8 cellular contexts compared by ENCODE assay signal in the genomic region with DNA sequence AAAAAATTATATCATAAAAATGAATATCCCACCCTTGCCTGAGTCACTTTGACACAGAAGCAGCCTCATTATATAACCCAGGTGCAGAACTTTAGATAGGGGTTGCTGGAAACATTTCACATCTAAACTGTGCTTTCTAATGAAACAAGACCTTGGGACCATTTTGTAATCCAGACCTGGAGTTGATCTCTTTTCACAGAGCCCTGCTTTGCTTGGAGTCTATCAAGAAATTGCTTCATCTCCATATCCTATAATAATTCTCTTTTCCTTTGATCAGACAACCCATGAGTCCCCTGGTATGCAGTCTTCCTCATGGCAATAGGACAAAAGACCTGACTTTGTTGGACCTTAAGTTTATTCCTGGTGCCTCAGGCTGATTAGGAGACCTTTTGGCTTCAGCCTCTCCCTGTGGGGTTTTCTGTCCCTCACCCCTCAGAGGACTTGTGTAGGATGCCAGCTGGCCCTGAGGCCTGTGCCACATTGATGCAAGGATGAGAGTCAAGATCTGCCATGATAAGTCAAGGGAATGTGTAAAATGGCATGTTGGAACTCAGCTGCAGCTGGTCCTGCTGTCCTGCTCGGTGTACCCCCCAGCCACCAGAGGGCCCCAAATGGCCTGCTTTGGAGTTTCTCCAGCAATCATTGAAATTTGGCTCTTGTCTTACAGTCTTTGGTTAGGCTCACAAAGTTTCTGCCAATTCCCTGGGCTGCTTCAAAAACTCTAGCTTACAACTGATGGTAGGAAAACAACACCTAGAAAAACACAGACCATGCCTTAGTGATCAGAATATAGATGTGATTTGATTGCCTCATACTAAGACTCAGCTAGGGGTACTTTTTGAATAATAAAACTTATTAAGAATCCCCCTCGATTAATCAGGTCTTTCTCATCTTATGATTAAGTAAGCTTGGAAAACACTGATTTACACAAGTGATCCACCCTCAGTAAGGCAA.
DNase-seq lines count a peak whose midpoint lies in the region; ATAC-seq and TF ChIP-seq lines count a peak whose summit lies in the region.

No MANE protein-coding gene starts in this region.

- no peaks in the 10 kb centered on the region for H3K9me3 Mint-ChIP-seq in mesothelial cell of epicardium

- no peak overlapping the region for H3K4me3 ChIP-seq in HCT116 (replicated peaks in 1 of 2; ENCODE audit: low read depth in 1 of 2, low read length in 2 of 2)
- no peak overlapping the region for H3K4me3 ChIP-seq in dorsolateral prefrontal cortex
- H3K4me3 ChIP-seq in upper lobe of left lung = no peak overlapping the region

- H3K9ac ChIP-seq in HCT116 (ENCODE audit: low read length) = no peak overlapping the region

- H3K9me3 ChIP-seq in HCT116 (ENCODE audit: control insufficient read depth in 1 of 2, insufficient read depth in 1 of 2, low read depth in 1 of 2, low read length in 2 of 2) (no peaks in the 10 kb centered on the region), upper lobe of left lung (no peaks in the 10 kb centered on the region)

- CTCF ChIA-PET in HCT116 (lab: Charles Lee) = interaction anchor here (0.7 to 2.5 kb wide), 9 partner anchors 13 to 272 kb away, joined by 3 to 36 read pairs (median 4); a partner anchor contains a TSS

- no peak overlapping the region for H3K4me3 Mint-ChIP-seq in mesothelial cell of epicardium

- RAD21 ChIA-PET in HCT116 (lab: Charles Lee; ENCODE audit: low non-redundant PET in 1 of 2, low total read pairs in 2 of 2, uncharacterized antibody in 2 of 2, unreplicated experiment in 2 of 2) = interaction anchor here (0.5 to 1.3 kb wide), 7 partner anchors 146 to 272 kb away, joined by 3 to 7 read pairs (median 4); no protein-coding TSS in a partner anchor

- no peak overlapping the region for H3K4me2 ChIP-seq in HCT116 (ENCODE audit: low read length)

- peaks cover 0 to 13% of the 10 kb centered on the region in 2 experiments; a peak in 1 of 4 replicates for H3K4me1 ChIP-seq in HCT116 (ENCODE audit: control insufficient read depth in 1 of 2, insufficient read depth in 2 of 2, low read length in 2 of 2)
- peaks cover 27 to 54% (median 37%) of the 10 kb centered on the region in 4 donors for H3K4me1 ChIP-seq in upper lobe of left lung

- H3K27me3 ChIP-seq in HCT116 (ENCODE audit: insufficient read depth, low read length) (no peaks in the 10 kb centered on the region), dorsolateral prefrontal cortex (no peaks in the 10 kb centered on the region), upper lobe of left lung (no peaks in the 10 kb centered on the region)

- TF ChIP-seq CTCF in HCT116 (IDR thresholded peaks at IDR 0.05 in 2 of 3, conservative IDR thresholded peaks at IDR 0.05 in 1 of 3; ENCODE audit: borderline replicate concordance in 1 of 3, insufficient read depth in 1 of 3, low read depth in 2 of 3, low read length in 2 of 3) (peak; percentile 79 to 91 (median 82)), dorsolateral prefrontal cortex (IDR thresholded peaks at IDR 0.05 in 54 of 56, conservative IDR thresholded peaks at IDR 0.05 in 2 of 56; ENCODE audit: low read depth in 1 of 56, partially characterized antibody in 56 of 56) (peak in 48 of 56 donors; percentile 11 to 61 (median 41)), mesothelial cell of epicardium (IDR thresholded peaks at IDR 0.05; ENCODE audit: unreplicated experiment) (no peak), upper lobe of left lung (IDR thresholded peaks at IDR 0.05) (peak in 5 of 6 experiments; percentile 29 to 60 (median 48))

- 46 to 59% methylated on average over 2 of the region's 2 CpGs for WGBS in upper lobe of left lung, 2 donors

- H3K36me3 ChIP-seq in HCT116 (ENCODE audit: control insufficient read depth in 1 of 2, insufficient read depth in 2 of 2, low read length in 2 of 2) (no peaks in the 10 kb centered on the region), upper lobe of left lung (no peaks in the 10 kb centered on the region)

- no peak for TF ChIP-seq EP300 in upper lobe of left lung (IDR thresholded peaks at IDR 0.05)

- no TSS peak for BruUV-seq in HCT116 (replicated peaks; lab: Mats Ljungman, UMichigan)

- no peaks in the 10 kb centered on the region for H3K36me3 Mint-ChIP-seq in mesothelial cell of epicardium

- peak overlapping the region; percentile 32 for H3K27ac Mint-ChIP-seq in mesothelial cell of epicardium

- peaks cover 53% of the 10 kb centered on the region for H3K4me1 Mint-ChIP-seq in mesothelial cell of epicardium

- DNase-seq in CMK (ENCODE audit: low read depth) = peak; percentile 22
- peak; percentile 48 for DNase-seq in HCT116 (ENCODE audit: low read depth, low spot score)
- peak; percentile 45 for DNase-seq in SK-N-DZ (ENCODE audit: low spot score)
- peak in 7 of 10 donors; percentile 8 to 57 (median 39) for DNase-seq in dorsolateral prefrontal cortex
- DNase-seq in mesothelial cell of epicardium (ENCODE audit: low spot score in 2 of 2, unreplicated experiment in 2 of 2) = no peak
- DNase-seq in upper lobe of left lung = peak in 1 of 2 donors; percentile 52
- no peak for DNase-seq in posterior vena cava (ENCODE audit: low spot score)
- DNase-seq in DMS79 (lab: John Stamatoyannopoulos, UW) = no peak

- POLR2A ChIA-PET in HCT116 (lab: Charles Lee) = no interaction called here

- peak; percentile 94 for TF ChIP-seq RAD21 in HCT116 (IDR thresholded peaks at IDR 0.05; ENCODE audit: low read depth)

- no peaks in the 10 kb centered on the region for H3K79me2 ChIP-seq in HCT116 (ENCODE audit: insufficient read depth, low read length)

- TF ChIP-seq POLR2A in HCT116 (IDR thresholded peaks at IDR 0.05; ENCODE audit: borderline replicate concordance, extremely low read depth, insufficient read depth, insufficient read length) (no peak), upper lobe of left lung (IDR thresholded peaks at IDR 0.05) (no peak)

- H3K27me3 Mint-ChIP-seq in mesothelial cell of epicardium (ENCODE audit: low read depth) = peaks cover 1% of the 10 kb centered on the region

- no peak overlapping the region for H3K27ac ChIP-seq in HCT116 (ENCODE audit: low read depth, low read length)
- H3K27ac ChIP-seq in dorsolateral prefrontal cortex = peak overlapping the region in 28 of 59 donors; percentile 1 to 69 (median 41)
- H3K27ac ChIP-seq in upper lobe of left lung = peak overlapping the region in 2 of 4 donors; percentile 38 to 61

- no peaks in the 10 kb centered on the region for H3K9me2 ChIP-seq in HCT116 (ENCODE audit: insufficient read depth)

- H4K20me1 ChIP-seq in HCT116 (ENCODE audit: insufficient read depth) = no peaks in the 10 kb centered on the region

- intact Hi-C loops in HCT116 (cut with micrococcal nuclease) (loop anchor here (1.0 to 10.0 kb wide), 3 partner anchors 148 to 225 kb away; no protein-coding TSS in a partner anchor), dorsolateral prefrontal cortex (cut with DNase I) (no loop called here), posterior vena cava (cut with DNase I) (no loop called here)

- H2AFZ ChIP-seq in HCT116 (ENCODE audit: low read depth, low read length, poor library complexity, severe bottlenecking) = no peak overlapping the region

- ATAC-seq in HCT116 (peak; percentile 87), upper lobe of left lung (ENCODE audit: low FRiP score in 2 of 2) (peak in 1 of 2 donors; percentile 58)

TF ChIP-seq in HCT116, 20 proteins besides CTCF, POLR2A, EP300 and RAD21 (continues in another document):
- TF ChIP-seq, protein P1, sequence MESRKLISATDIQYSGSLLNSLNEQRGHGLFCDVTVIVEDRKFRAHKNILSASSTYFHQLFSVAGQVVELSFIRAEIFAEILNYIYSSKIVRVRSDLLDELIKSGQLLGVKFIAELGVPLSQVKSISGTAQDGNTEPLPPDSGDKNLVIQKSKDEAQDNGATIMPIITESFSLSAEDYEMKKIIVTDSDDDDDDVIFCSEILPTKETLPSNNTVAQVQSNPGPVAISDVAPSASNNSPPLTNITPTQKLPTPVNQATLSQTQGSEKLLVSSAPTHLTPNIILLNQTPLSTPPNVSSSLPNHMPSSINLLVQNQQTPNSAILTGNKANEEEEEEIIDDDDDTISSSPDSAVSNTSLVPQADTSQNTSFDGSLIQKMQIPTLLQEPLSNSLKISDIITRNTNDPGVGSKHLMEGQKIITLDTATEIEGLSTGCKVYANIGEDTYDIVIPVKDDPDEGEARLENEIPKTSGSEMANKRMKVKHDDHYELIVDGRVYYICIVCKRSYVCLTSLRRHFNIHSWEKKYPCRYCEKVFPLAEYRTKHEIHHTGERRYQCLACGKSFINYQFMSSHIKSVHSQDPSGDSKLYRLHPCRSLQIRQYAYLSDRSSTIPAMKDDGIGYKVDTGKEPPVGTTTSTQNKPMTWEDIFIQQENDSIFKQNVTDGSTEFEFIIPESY (IDR thresholded peaks at IDR 0.05; ENCODE audit: extremely low read depth, insufficient replicate concordance, low read length) = no peak
- TF ChIP-seq POLR2AphosphoS5 (IDR thresholded peaks at IDR 0.05; ENCODE audit: low read depth, low read length) = no peak
- TF ChIP-seq, protein P2, sequence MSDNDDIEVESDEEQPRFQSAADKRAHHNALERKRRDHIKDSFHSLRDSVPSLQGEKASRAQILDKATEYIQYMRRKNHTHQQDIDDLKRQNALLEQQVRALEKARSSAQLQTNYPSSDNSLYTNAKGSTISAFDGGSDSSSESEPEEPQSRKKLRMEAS (IDR thresholded peaks at IDR 0.05) = no peak
- no peak for TF ChIP-seq TCF7L2 (IDR thresholded peaks at IDR 0.05; ENCODE audit: borderline replicate concordance, extremely low read depth, insufficient read depth, insufficient read length)
- TF ChIP-seq, protein P3, sequence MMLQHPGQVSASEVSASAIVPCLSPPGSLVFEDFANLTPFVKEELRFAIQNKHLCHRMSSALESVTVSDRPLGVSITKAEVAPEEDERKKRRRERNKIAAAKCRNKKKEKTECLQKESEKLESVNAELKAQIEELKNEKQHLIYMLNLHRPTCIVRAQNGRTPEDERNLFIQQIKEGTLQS (IDR thresholded peaks at IDR 0.05) = no peak
- no peak for TF ChIP-seq SP1 (IDR thresholded peaks at IDR 0.05; ENCODE audit: low read depth)

Comparison
In these comparisons a context has a peak if more than half of its experiments do, and no peak if none do; other contexts are left out.
1. DNase-seq: peak in CMK (single experiment), HCT116 (single experiment), SK-N-DZ (single experiment) and dorsolateral prefrontal cortex (7 of 10); none in mesothelial cell of epicardium (0 of 2), posterior vena cava (single experiment) and DMS79 (single experiment).